Comparison of ENCODE assay signal across 8 cellular contexts in the genomic region with DNA sequence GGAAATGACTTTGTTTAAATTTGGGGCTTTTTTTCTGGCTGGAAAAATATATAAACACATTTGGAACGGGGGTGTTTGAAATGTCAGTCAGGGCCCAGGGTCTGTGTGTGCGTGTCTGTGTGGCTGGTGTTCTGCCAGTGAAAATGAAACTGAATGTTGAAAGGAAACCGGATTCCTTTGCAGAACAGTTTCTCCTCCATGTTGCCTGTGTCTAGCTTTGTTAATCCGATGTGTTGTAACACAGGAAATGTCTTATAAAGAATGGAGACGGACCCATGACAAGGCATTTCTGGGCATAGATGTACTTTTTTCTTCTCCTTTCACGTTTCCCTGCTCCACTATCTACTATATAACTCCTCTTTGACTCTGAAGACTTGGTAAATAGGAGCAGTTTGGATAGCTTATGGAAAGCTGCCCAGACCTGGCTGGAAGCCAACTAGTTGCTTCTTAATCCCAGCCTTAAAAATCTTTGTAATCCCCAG. TPM values are rescaled to one million over a fixed set of nuclear protein-coding genes. Genes with fewer than 3 reads are reported as not detected.
DNase-seq lines count a peak whose midpoint lies in the region; ATAC-seq, FAIRE-seq and TF ChIP-seq lines count a peak whose summit lies in the region.

No MANE protein-coding gene starts in this region.

- DNase-seq in Calu3 (no peak), HTR-8/SVneo (ENCODE audit: insufficient read length, low spot score) (peak; percentile 56), coronary artery (ENCODE audit: low spot score) (no peak), NCI-H748 (lab: John Stamatoyannopoulos, UW; ENCODE audit: unreplicated experiment) (no peak)
- DNase-seq in activated CD4-positive, CD25-positive, alpha-beta regulatory T cell treated with anti-CD3 and anti-CD28 coated beads, Interleukin-2, amount 50 U/mL, for 16 hours (ENCODE audit: low read depth, low spot score) = peak; percentile 11

- peak overlapping the region; percentile 75 for H3K27ac Mint-ChIP-seq in Calu3 (ENCODE audit: unreplicated experiment)

- H3K4me1 Mint-ChIP-seq in Calu3 (ENCODE audit: low read depth, unreplicated experiment) = peaks cover 45% of the 10 kb centered on the region

- peak overlapping the region; percentile 65 to 84 for H3K27ac ChIP-seq in coronary artery
- H3K27ac ChIP-seq in mucosa of rectum (ENCODE audit: low read depth in 2 of 2, low read length in 2 of 2) = peak overlapping the region; percentile 83 to 87
- H3K27ac ChIP-seq in subcutaneous abdominal adipose tissue (ENCODE audit: low read depth, low read length) = peak overlapping the region; percentile 93

- no peaks in the 10 kb centered on the region for H3K9me3 Mint-ChIP-seq in Calu3 (ENCODE audit: low read depth, unreplicated experiment)

- H3K27me3 Mint-ChIP-seq in Calu3 (ENCODE audit: unreplicated experiment) = no peaks in the 10 kb centered on the region

- H3K27me3 ChIP-seq in mucosa of rectum (ENCODE audit: control insufficient read depth in 2 of 2, insufficient read depth in 2 of 2, low read length in 2 of 2) (no peaks in the 10 kb centered on the region), subcutaneous abdominal adipose tissue (ENCODE audit: control insufficient read depth in 5 of 5, insufficient read depth in 4 of 5, low read length in 5 of 5) (no peaks in the 10 kb centered on the region)

- TF ChIP-seq CTCF in Calu3 (IDR thresholded peaks at IDR 0.05; ENCODE audit: unreplicated experiment) = no peak
- TF ChIP-seq CTCF in coronary artery (IDR thresholded peaks at IDR 0.05) = no peak

- no TSS peak for BruUV-seq in Calu3 (replicated peaks; lab: Mats Ljungman, UMichigan)

- H3K9me3 ChIP-seq in mucosa of rectum (ENCODE audit: control insufficient read depth in 2 of 2, low read length in 2 of 2) (no peaks in the 10 kb centered on the region), subcutaneous abdominal adipose tissue (ENCODE audit: control insufficient read depth in 5 of 5, low read length in 5 of 5) (no peaks in the 10 kb centered on the region)

- H3K4me1 ChIP-seq in mucosa of rectum (ENCODE audit: control insufficient read depth in 2 of 2, insufficient read depth in 2 of 2, low read length in 2 of 2) = peaks cover 57% of the 10 kb centered on the region in 2 donors
- peaks cover 2 to 74% (median 61%) of the 10 kb centered on the region in 5 donors for H3K4me1 ChIP-seq in subcutaneous abdominal adipose tissue (ENCODE audit: control insufficient read depth in 5 of 5, insufficient read depth in 5 of 5, low read length in 5 of 5)

- peaks cover 26% of the 10 kb centered on the region for H3K36me3 Mint-ChIP-seq in Calu3 (ENCODE audit: insufficient read depth, unreplicated experiment)

- intact Hi-C loops in Calu3 (cut with micrococcal nuclease; ENCODE audit: unreplicated experiment) = no loop called here

- H3K4me3 ChIP-seq in coronary artery = peak overlapping the region; percentile 57
- peak overlapping the region; percentile 94 to 97 for H3K4me3 ChIP-seq in mucosa of rectum (ENCODE audit: low read length in 2 of 2)
- H3K4me3 ChIP-seq in subcutaneous abdominal adipose tissue (ENCODE audit: low read depth in 1 of 5, low read length in 5 of 5) = peak overlapping the region; percentile 25 to 54 (median 38)

- FAIRE-seq in HTR-8/SVneo (lab: Jason Lieb, UNC) = no peak

- peak overlapping the region; percentile 26 to 95 for H3K9ac ChIP-seq in mucosa of rectum (ENCODE audit: low read depth in 1 of 2, low read length in 2 of 2)
- peak overlapping the region; percentile 15 to 56 (median 39) for H3K9ac ChIP-seq in subcutaneous abdominal adipose tissue (ENCODE audit: low read length in 5 of 5)

- CTCF ChIA-PET in Calu3 (lab: Charles Lee) = interaction anchor here (1.2 kb wide), 1 partner anchor 9 kb away, joined by 3 read pairs; no protein-coding TSS in a partner anchor

- peak overlapping the region; percentile 63 for H3K4me3 Mint-ChIP-seq in Calu3 (ENCODE audit: low read depth, unreplicated experiment)

- H3K36me3 ChIP-seq in mucosa of rectum (ENCODE audit: control insufficient read depth in 2 of 2, insufficient read depth in 2 of 2, low read length in 2 of 2) (no peaks in the 10 kb centered on the region), subcutaneous abdominal adipose tissue (ENCODE audit: control insufficient read depth in 5 of 5, insufficient read depth in 5 of 5, low read length in 5 of 5) (no peaks in the 10 kb centered on the region)

- ATAC-seq in GM19467 (IDR thresholded peaks at IDR 0.05; ENCODE audit: unreplicated experiment) = peak; percentile 50

RNA-seq across cellular contexts. Expression of a gene that starts 2.8 kb away (rescaled TPM):
- total RNA-seq in Calu3 (2022) = 76.0 and 76.1 TPM in 2 replicates

RNA-seq across cellular contexts. Expression of a gene that starts 50.4 kb away (rescaled TPM):
- 27.7 and 35.0 TPM in 2 replicates for total RNA-seq in Calu3 (2022)

Comparison
In these comparisons a context has a peak if more than half of its experiments do, and no peak if none do; other contexts are left out.
1. DNase-seq: peak in HTR-8/SVneo (single experiment) and activated CD4-positive, CD25-positive, alpha-beta regulatory T cell treated with anti-CD3 and anti-CD28 coated beads, Interleukin-2, amount 50 U/mL, for 16 hours (single experiment); none in Calu3 (single experiment), coronary artery (single experiment) and NCI-H748 (single experiment).
2. H3K4me3 ChIP-seq: peak in every context shown above with its lines; median percentile 96 in mucosa of rectum; 57 in coronary artery; 38 in subcutaneous abdominal adipose tissue.
3. Peak in every context shown above with its lines, with median percentiles within 50 percentile points of each other: H3K27ac ChIP-seq.